6 cellular contexts compared by ENCODE assay signal in genomic region chr14:61755382-61755742, GRCh38. TPM values are rescaled to one million over a fixed set of nuclear protein-coding genes. Genes with fewer than 3 reads are reported as not detected.
"Had no signal": no experiment of that assay in that cellular context is flagged by ENCODE, and none has a peak within 500 bp of the region (broad histone marks: within the 10 kb centered on the region; RNA-seq: fewer than 3 reads in every experiment).

No MANE protein-coding gene starts in this region.

RNA-seq across cellular contexts. Expression of gene SYT16, which starts 57.1 kb away (rescaled TPM):
- total RNA-seq: activated CD4-positive, alpha-beta memory T cell treated with anti-CD3 and anti-CD28 coated beads for 36 hours; activated CD8-positive, alpha-beta memory T cell treated with anti-CD3 and anti-CD28 coated beads, Interleukin-2, amount 10 ng/mL, durations not matched to agents 7 days and 5 days; activated naive CD4-positive, alpha-beta T cell treated with anti-CD3 and anti-CD28 coated beads, Interleukin-2, amount 50 U/mL, for 72 hours; naive thymus-derived CD4-positive, alpha-beta T cell; subcutaneous adipose tissue; T-helper 1 cell treated with Interleukin-12 subunit alpha and Interleukin-12 subunit beta and Interleukin-4 antibody, amounts not matched to agents 30 ng/mL and 1 ng/mL, for 36 hours had no signal
- polyA plus RNA-seq: naive thymus-derived CD4-positive, alpha-beta T cell had no signal
